ENCODE assay signal across 21 cellular contexts in the genomic region with DNA sequence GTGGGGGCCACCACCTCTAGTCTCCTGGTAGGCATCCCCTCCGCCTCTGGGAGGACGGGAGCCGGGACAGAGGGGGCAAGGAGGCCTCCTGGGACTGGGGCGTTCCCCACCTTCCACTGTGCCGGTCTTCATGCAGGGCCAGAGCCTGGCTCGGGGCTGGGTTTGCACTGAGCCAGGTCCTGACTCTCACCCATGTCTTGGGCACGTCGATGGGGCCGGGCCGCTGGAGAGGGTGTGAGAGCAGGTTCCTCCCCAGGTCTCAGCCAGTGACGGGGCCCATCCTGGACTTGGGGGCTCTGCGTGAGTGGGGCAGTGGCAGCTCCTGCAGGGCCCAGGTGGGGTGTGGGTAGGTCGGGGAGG.
"Had no signal": no experiment of that assay in that cellular context is flagged by ENCODE, and none has a peak within 500 bp of the region (broad histone marks: within the 10 kb centered on the region; RNA-seq: fewer than 3 reads in every experiment).

No MANE protein-coding gene starts in this region.

- H3K4me3 Mint-ChIP-seq: activated CD4-positive, alpha-beta memory T cell treated with anti-CD3 and anti-CD28 coated beads, Interleukin-2, amount 10 ng/mL, durations not matched to agents 7 days and 5 days; activated CD4-positive, alpha-beta T cell treated with anti-CD3 and anti-CD28 coated beads for 36 hours; activated naive CD8-positive, alpha-beta T cell; activated T-cell treated with anti-CD3 and anti-CD28 coated beads, Interleukin-2, amount 50 U/mL, for 24 hours; central memory CD8-positive, alpha-beta T cell had no signal

- H3K9ac ChIP-seq: neural progenitor cell had no signal

- ATAC-seq: activated CD4-positive, alpha-beta T cell treated with anti-CD3 and anti-CD28 coated beads for 36 hours; body of pancreas; SK-N-SH treated with all-trans-retinoic acid at 6 μM for 48 hours had no signal

- DNase-seq: activated CD4-positive, alpha-beta memory T cell treated with anti-CD3 and anti-CD28 coated beads, Interleukin-2, amount 10 ng/mL, durations not matched to agents 7 days and 5 days; activated CD4-positive, alpha-beta T cell treated with anti-CD3 and anti-CD28 coated beads for 36 hours; activated gamma-delta T cell; activated T-cell treated with anti-CD3 and anti-CD28 coated beads, Interleukin-2, amount 50 U/mL, for 24 hours; amniotic stem cell; body of pancreas; effector CD4-positive, alpha-beta T cell; foreskin fibroblast; midbrain; stimulated activated CD4-positive, alpha-beta T cell treated with anti-CD3 and anti-CD28 coated beads, Interleukin-15, amount 100 ng/mL, for 24 hours; stimulated activated CD4-positive, alpha-beta T cell treated with anti-CD3 and anti-CD28 coated beads, Interleukin-4, amount 100 ng/mL, for 1 hour; stimulated activated naive CD4-positive, alpha-beta T cell; T-helper 1 cell; transverse colon had no signal

- H3K4me2 ChIP-seq: neural progenitor cell had no signal

- H3K36me3 ChIP-seq: neural progenitor cell, ovary, transverse colon had no signal

- H3K27me3 ChIP-seq: body of pancreas, neural progenitor cell, ovary, transverse colon had no signal

- H2AFZ ChIP-seq: neural progenitor cell had no signal

- H3K27ac Mint-ChIP-seq: activated CD4-positive, alpha-beta memory T cell treated with anti-CD3 and anti-CD28 coated beads, Interleukin-2, amount 10 ng/mL, durations not matched to agents 7 days and 5 days; activated CD4-positive, alpha-beta T cell treated with anti-CD3 and anti-CD28 coated beads for 36 hours; activated naive CD8-positive, alpha-beta T cell had no signal

- H3K9me3 ChIP-seq: body of pancreas, ovary, transverse colon had no signal

- H3K9me3 Mint-ChIP-seq: activated CD4-positive, alpha-beta memory T cell treated with anti-CD3 and anti-CD28 coated beads, Interleukin-2, amount 10 ng/mL, durations not matched to agents 7 days and 5 days; activated T-cell treated with anti-CD3 and anti-CD28 coated beads, Interleukin-2, amount 50 U/mL, for 24 hours; central memory CD8-positive, alpha-beta T cell had no signal

- H3K27me3 Mint-ChIP-seq: activated CD4-positive, alpha-beta memory T cell treated with anti-CD3 and anti-CD28 coated beads, Interleukin-2, amount 10 ng/mL, durations not matched to agents 7 days and 5 days; activated CD4-positive, alpha-beta T cell treated with anti-CD3 and anti-CD28 coated beads for 36 hours; activated naive CD8-positive, alpha-beta T cell; activated T-cell treated with anti-CD3 and anti-CD28 coated beads, Interleukin-2, amount 50 U/mL, for 24 hours; central memory CD8-positive, alpha-beta T cell had no signal

- H3K27ac ChIP-seq: body of pancreas, coronary artery, neural progenitor cell, ovary, transverse colon had no signal

- H3K4me3 ChIP-seq: body of pancreas, coronary artery, lung, neural progenitor cell, ovary, transverse colon had no signal
